ENCODE assay signal across 8 cellular contexts in genomic region chr1:185674201-185674600, GRCh38. TPM values are rescaled to one million over a fixed set of nuclear protein-coding genes. Genes with fewer than 3 reads are reported as not detected.
DNase-seq lines count a peak whose midpoint lies in the region; ATAC-seq, FAIRE-seq and TF ChIP-seq lines count a peak whose summit lies in the region.

No MANE protein-coding gene starts in this region.

- POLR2A ChIA-PET in activated CD4-positive, alpha-beta T cell treated with anti-CD3 and anti-CD28 coated beads for 36 hours (lab: Charles Lee) = no interaction called here

- H3K9me3 ChIP-seq in small intestine (ENCODE audit: control insufficient read depth, low read depth) = no peaks in the 10 kb centered on the region

- no peaks in the 10 kb centered on the region for H3K9me3 Mint-ChIP-seq in activated CD4-positive, alpha-beta T cell treated with anti-CD3 and anti-CD28 coated beads for 36 hours (ENCODE audit: low read depth)
- H3K9me3 Mint-ChIP-seq in activated naive CD8-positive, alpha-beta T cell treated with anti-CD3 and anti-CD28 coated beads, Interleukin-2, amount 50 U/mL, for 24 hours = peaks cover 6% of the 10 kb centered on the region

- H3K4me3 ChIP-seq in small intestine (ENCODE audit: low read depth in 1 of 2, low read length in 2 of 2) = no peak overlapping the region

- H3K27ac ChIP-seq in small intestine (ENCODE audit: low read depth in 1 of 2, low read length in 1 of 2) = no peak overlapping the region

- whole genome bisulfite sequencing in small intestine, 3 donors = 14 to 47% (median 30%) methylated on average over 5 of the region's 5 CpGs

- peak overlapping the region; percentile 38 for H3K4me3 Mint-ChIP-seq in activated CD4-positive, alpha-beta T cell treated with anti-CD3 and anti-CD28 coated beads for 36 hours
- H3K4me3 Mint-ChIP-seq in activated naive CD8-positive, alpha-beta T cell treated with anti-CD3 and anti-CD28 coated beads, Interleukin-2, amount 50 U/mL, for 24 hours = peak overlapping the region; percentile 25

- no peaks in the 10 kb centered on the region for H3K36me3 ChIP-seq in small intestine (ENCODE audit: control insufficient read depth in 2 of 2, insufficient read depth in 2 of 2, low read length in 2 of 2)

- peak; percentile 70 for ATAC-seq in activated CD4-positive, alpha-beta T cell treated with anti-CD3 and anti-CD28 coated beads for 36 hours
- ATAC-seq in HG03139 (IDR thresholded peaks at IDR 0.05; ENCODE audit: unreplicated experiment) = peak; percentile 66
- no peak for ATAC-seq in activated naive CD8-positive, alpha-beta T cell treated with anti-CD3 and anti-CD28 coated beads, Interleukin-2, amount 50 U/mL, for 24 hours

- no peaks in the 10 kb centered on the region for H3K27me3 ChIP-seq in small intestine (ENCODE audit: control insufficient read depth in 2 of 2, insufficient read depth in 2 of 2, low read length in 2 of 2)

- no peaks in the 10 kb centered on the region for H3K27me3 Mint-ChIP-seq in activated CD4-positive, alpha-beta T cell treated with anti-CD3 and anti-CD28 coated beads for 36 hours
- no peaks in the 10 kb centered on the region for H3K27me3 Mint-ChIP-seq in activated naive CD8-positive, alpha-beta T cell treated with anti-CD3 and anti-CD28 coated beads, Interleukin-2, amount 50 U/mL, for 24 hours

- no peaks in the 10 kb centered on the region for H3K36me3 Mint-ChIP-seq in activated CD4-positive, alpha-beta T cell treated with anti-CD3 and anti-CD28 coated beads for 36 hours (ENCODE audit: low read depth)
- no peaks in the 10 kb centered on the region for H3K36me3 Mint-ChIP-seq in activated naive CD8-positive, alpha-beta T cell treated with anti-CD3 and anti-CD28 coated beads, Interleukin-2, amount 50 U/mL, for 24 hours (ENCODE audit: low read depth)

- DNase-seq in activated CD4-positive, alpha-beta T cell treated with anti-CD3 and anti-CD28 coated beads for 36 hours = no peak
- no peak for DNase-seq in activated CD4-positive, alpha-beta T cell treated with anti-CD3 and anti-CD28 coated beads, Interleukin-2, amount 50 U/mL, for 4 hours
- no peak for DNase-seq in activated naive CD8-positive, alpha-beta T cell treated with anti-CD3 and anti-CD28 coated beads, Interleukin-2, amount 50 U/mL, for 24 hours
- DNase-seq in small intestine (peak; percentile 41), GM20000 (ENCODE audit: low spot score) (no peak), NCI-H1092 (lab: John Stamatoyannopoulos, UW) (no peak), GF-D8 (lab: John Stamatoyannopoulos, UW) (no peak)

- CTCF ChIA-PET in activated CD4-positive, alpha-beta T cell treated with anti-CD3 and anti-CD28 coated beads for 36 hours (lab: Charles Lee) = interaction anchor here (1.0 to 2.7 kb wide), 3 partner anchors 20 to 253 kb away, joined by 3 to 11 read pairs (median 3); no protein-coding TSS in a partner anchor

- peaks cover 37% of the 10 kb centered on the region for H3K4me1 Mint-ChIP-seq in activated CD4-positive, alpha-beta T cell treated with anti-CD3 and anti-CD28 coated beads for 36 hours
- H3K4me1 Mint-ChIP-seq in activated naive CD8-positive, alpha-beta T cell treated with anti-CD3 and anti-CD28 coated beads, Interleukin-2, amount 50 U/mL, for 24 hours = peaks cover 31% of the 10 kb centered on the region

- FAIRE-seq in small intestine (lab: Jason Lieb, UNC) = no peak

- intact Hi-C loops in activated CD4-positive, alpha-beta T cell treated with anti-CD3 and anti-CD28 coated beads for 36 hours (cut with DNase I, micrococcal nuclease) = loop anchor here (5.0 to 10.0 kb wide), 3 partner anchors 357 to 689 kb away; partner anchors contain the start of gene IVNS1ABP (in 2 of the 2)

- peak overlapping the region; percentile 74 for H3K27ac Mint-ChIP-seq in activated CD4-positive, alpha-beta T cell treated with anti-CD3 and anti-CD28 coated beads for 36 hours
- peak overlapping the region; percentile 9 for H3K27ac Mint-ChIP-seq in activated naive CD8-positive, alpha-beta T cell treated with anti-CD3 and anti-CD28 coated beads, Interleukin-2, amount 50 U/mL, for 24 hours

- no peak for TF ChIP-seq CTCF in GM20000 (IDR thresholded peaks at IDR 0.05; ENCODE audit: extremely low read depth, missing control alignments)

- no peaks in the 10 kb centered on the region for H3K4me1 ChIP-seq in small intestine (ENCODE audit: control insufficient read depth in 2 of 2, insufficient read depth in 1 of 2, low read depth in 1 of 2, low read length in 1 of 2)

RNA-seq across cellular contexts. Expression of gene HMCN1, which starts 60.0 kb away (rescaled TPM):
- total RNA-seq in activated CD4-positive, alpha-beta T cell treated with anti-CD3 and anti-CD28 coated beads for 36 hours = under 1 TPM in 1 of 2 experiments, not detected in 1; 0.14 TPM
- polyA plus RNA-seq in small intestine = 1 to 10 TPM in 1 of 3 donors, under 1 TPM in 2; under 0.01 to 1.9 (median 0.54) TPM
